ENCODE assay signal across 10 cellular contexts in the genomic region with DNA sequence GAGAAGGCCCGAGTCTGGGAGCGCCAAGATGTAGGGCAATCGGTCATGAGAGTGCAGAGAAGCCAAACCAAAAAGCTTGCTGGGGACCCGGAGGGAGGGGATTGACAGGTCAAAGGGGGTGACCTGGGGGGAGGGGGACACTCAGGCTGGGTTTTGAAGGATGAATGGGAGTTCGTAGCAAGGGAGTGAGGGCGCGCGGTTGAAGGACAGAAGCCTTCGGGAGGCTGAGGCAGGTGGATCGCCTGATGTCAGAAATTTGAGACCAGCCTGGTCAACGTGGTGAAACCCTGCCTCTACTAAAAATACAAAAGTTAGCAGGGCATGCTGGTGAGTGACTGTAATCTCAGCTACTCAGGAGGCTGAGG. TPM values are rescaled to one million over a fixed set of nuclear protein-coding genes. Genes with fewer than 3 reads are reported as not detected.
DNase-seq lines count a peak whose midpoint lies in the region; ATAC-seq and TF ChIP-seq lines count a peak whose summit lies in the region.
"Not testable (repeated sequence)": the region's sequence is repeated elsewhere in the genome, so short reads cannot be mapped to it uniquely, and the experiment has no call there.
"Had no signal": no experiment of that assay in that cellular context is flagged by ENCODE, and none has a peak within 500 bp of the region (broad histone marks: within the 10 kb centered on the region; RNA-seq: fewer than 3 reads in every experiment).

No MANE protein-coding gene starts in this region.

- H3K27ac ChIP-seq in heart left ventricle (peak overlapping the region in 11 of 12 donors; percentile 13 to 77 (median 60)), skin epidermis (peak overlapping the region in 19 of 21 experiments; percentile 2 to 80 (median 63))
- H3K27ac ChIP-seq in muscle layer of duodenum (ENCODE audit: low read length): not testable (repeated sequence)

- H3K4me3 ChIP-seq in NT2/D1 (ENCODE audit: insufficient read length, low read depth) (peak overlapping the region; percentile 55), cardiac fibroblast (replicated peaks in 1 of 2; ENCODE audit: low read depth in 2 of 2, low read length in 2 of 2) (peak overlapping the region; percentile 39 to 66), heart left ventricle (peak overlapping the region; percentile 57 to 93 (median 72)), muscle layer of duodenum (ENCODE audit: low read depth in 1 of 2, low read length in 2 of 2) (peak overlapping the region; percentile 37 to 70), skin epidermis (peak overlapping the region; percentile 51 to 82 (median 64))

- intact Hi-C loops in heart left ventricle (cut with DNase I): not testable (repeated sequence)

- H3K9ac ChIP-seq in NT2/D1 (ENCODE audit: insufficient read length, low read depth): peak overlapping the region; percentile 61

- peaks cover 16% of the 10 kb centered on the region for H3K4me1 Mint-ChIP-seq in activated CD8-positive, alpha-beta memory T cell treated with anti-CD3 and anti-CD28 coated beads, Interleukin-2, amount 10 ng/mL, durations not matched to agents 7 days and 5 days

- H3K4me1 ChIP-seq in NT2/D1 (ENCODE audit: insufficient read depth, insufficient read length): not testable (repeated sequence)
- peaks cover 0 to 17% (median 3%) of the 10 kb centered on the region in 12 donors for H3K4me1 ChIP-seq in heart left ventricle
- peaks cover 0 to 15% of the 10 kb centered on the region in 2 donors for H3K4me1 ChIP-seq in muscle layer of duodenum (ENCODE audit: control insufficient read depth in 1 of 2, insufficient read depth in 2 of 2, low read length in 2 of 2)

- H3K27me3 ChIP-seq in NT2/D1 (ENCODE audit: insufficient read depth, insufficient read length); heart left ventricle; muscle layer of duodenum (ENCODE audit: low read depth, low read length): not testable (repeated sequence)

- not testable (repeated sequence) for H3K9me3 Mint-ChIP-seq in activated CD8-positive, alpha-beta memory T cell treated with anti-CD3 and anti-CD28 coated beads, Interleukin-2, amount 10 ng/mL, durations not matched to agents 7 days and 5 days (ENCODE audit: low read depth)

- H3K9me3 ChIP-seq in NT2/D1 (ENCODE audit: insufficient read depth, low read length); heart left ventricle; muscle layer of duodenum (ENCODE audit: control insufficient read depth in 1 of 2, low read length in 2 of 2): not testable (repeated sequence)

- CTCF ChIA-PET in activated CD8-positive, alpha-beta memory T cell treated with anti-CD3 and anti-CD28 coated beads, Interleukin-2, amount 10 ng/mL, durations not matched to agents 7 days and 5 days (lab: Charles Lee): interaction anchor here (1.1 to 1.2 kb wide), 2 partner anchors 12 to 72 kb away, joined by 3 to 7 read pairs; no protein-coding TSS in a partner anchor

- H3K27ac Mint-ChIP-seq in activated CD8-positive, alpha-beta memory T cell treated with anti-CD3 and anti-CD28 coated beads, Interleukin-2, amount 10 ng/mL, durations not matched to agents 7 days and 5 days: peak overlapping the region; percentile 57

- peak overlapping the region; percentile 70 for H3K4me3 Mint-ChIP-seq in activated CD8-positive, alpha-beta memory T cell treated with anti-CD3 and anti-CD28 coated beads, Interleukin-2, amount 10 ng/mL, durations not matched to agents 7 days and 5 days

- not testable (repeated sequence) for H3K36me3 ChIP-seq in NT2/D1 (ENCODE audit: insufficient read depth, insufficient read length, low read length); heart left ventricle; muscle layer of duodenum (ENCODE audit: control insufficient read depth in 1 of 2, insufficient read depth in 2 of 2, low read length in 2 of 2)

- ATAC-seq in GM18907 (IDR thresholded peaks at IDR 0.05; ENCODE audit: unreplicated experiment): peak; percentile 20
- not testable (repeated sequence) for ATAC-seq in activated CD8-positive, alpha-beta memory T cell treated with anti-CD3 and anti-CD28 coated beads, Interleukin-2, amount 10 ng/mL, durations not matched to agents 7 days and 5 days; heart left ventricle

- TF ChIP-seq POLR2A in heart left ventricle (IDR thresholded peaks at IDR 0.05): not testable (repeated sequence)

- not testable (repeated sequence) for DNase-seq in NT2/D1 (ENCODE audit: low read depth, low spot score); activated CD8-positive, alpha-beta memory T cell treated with anti-CD3 and anti-CD28 coated beads, Interleukin-2, amount 10 ng/mL, durations not matched to agents 7 days and 5 days; cardiac fibroblast (ENCODE audit: low read depth in 2 of 2); heart left ventricle

- H3K36me3 Mint-ChIP-seq in activated CD8-positive, alpha-beta memory T cell treated with anti-CD3 and anti-CD28 coated beads, Interleukin-2, amount 10 ng/mL, durations not matched to agents 7 days and 5 days: not testable (repeated sequence)

- WGBS in heart left ventricle, 4 donors: 30 to 49% (median 44%) methylated on average over 11 of the region's 11 CpGs

- TF ChIP-seq CTCF in cardiac fibroblast (IDR thresholded peaks at IDR 0.05; ENCODE audit: low read depth, low read length): not testable (repeated sequence)
- TF ChIP-seq CTCF in heart left ventricle (IDR thresholded peaks at IDR 0.05): peak in 1 of 12 donors; percentile 2

- H3K27me3 Mint-ChIP-seq in activated CD8-positive, alpha-beta memory T cell treated with anti-CD3 and anti-CD28 coated beads, Interleukin-2, amount 10 ng/mL, durations not matched to agents 7 days and 5 days: not testable (repeated sequence)

RNA-seq across cellular contexts. Expression of a gene that starts 35.0 kb away (rescaled TPM):
- not detected for total RNA-seq in activated CD8-positive, alpha-beta memory T cell treated with anti-CD3 and anti-CD28 coated beads, Interleukin-2, amount 10 ng/mL, durations not matched to agents 7 days and 5 days
- total RNA-seq in heart left ventricle: not detected
- polyA plus RNA-seq in heart left ventricle: under 1 TPM; 0.03 to 0.15 TPM
- total RNA-seq: aorta, occipital lobe had no signal
- polyA plus RNA-seq: aorta had no signal

RNA-seq across cellular contexts. Expression of a gene that starts 52.8 kb away (rescaled TPM):
- total RNA-seq in activated CD8-positive, alpha-beta memory T cell treated with anti-CD3 and anti-CD28 coated beads, Interleukin-2, amount 10 ng/mL, durations not matched to agents 7 days and 5 days: 10 to 100 TPM; 45.2 to 63.2 TPM
- total RNA-seq in heart left ventricle: 1 to 10 TPM in 1 of 9 donors, under 1 TPM in 2, not detected in 6; 0.63 to 2.7 (median 0.97) TPM
- polyA plus RNA-seq in heart left ventricle: under 1 TPM; 0.08 to 0.11 TPM
- total RNA-seq: occipital lobe, SK-MEL-5 had no signal

Comparison
In these comparisons a context has a peak if more than half of its experiments do, and no peak if none do; other contexts are left out.
1. RNA of a gene that starts 52.8 kb away (total RNA-seq): 45.2 to 63.2 TPM in activated CD8-positive, alpha-beta memory T cell treated with anti-CD3 and anti-CD28 coated beads, Interleukin-2, amount 10 ng/mL, durations not matched to agents 7 days and 5 days; 0.63 to 2.7 TPM in heart left ventricle; every median in the first group is over 10 times any median in the second.
2. Peak in every context shown above with its lines, with median percentiles within 50 percentile points of each other: H3K4me3 ChIP-seq.